In genomic region chr1:108199231-108199657, GRCh38 we compare ENCODE assay signal across 8 cellular contexts. TPM values are rescaled to one million over a fixed set of nuclear protein-coding genes. Genes with fewer than 3 reads are reported as not detected.
A peak's percentile ranks its signal among the peaks of the same experiment; 100 is the strongest.
DNase-seq lines count a peak whose midpoint lies in the region; ATAC-seq, FAIRE-seq and TF ChIP-seq lines count a peak whose summit lies in the region.

No MANE protein-coding gene starts in this region.

- H3K56ac ChIP-seq in H9 (ENCODE audit: insufficient read length, low read depth, low read length) (no peak overlapping the region), H1 (replicated peaks; ENCODE audit: insufficient read length, low read depth, low read length) (peak overlapping the region; percentile 33)

- H3K4me3 ChIP-seq in ACC112 (ENCODE audit: low read depth, low read length) (peak overlapping the region; percentile 100), H1 (ENCODE audit: extremely low read depth in 1 of 4, insufficient read depth in 2 of 4, low read depth in 3 of 4, low read length in 4 of 4) (peak overlapping the region; percentile 77 to 94 (median 83)), mesenchymal stem cell (ENCODE audit: insufficient read depth in 1 of 2, low read depth in 1 of 2, low read length in 2 of 2) (peak overlapping the region; percentile 84 to 87)

- no peak for FAIRE-seq in H1 (lab: Jason Lieb, UNC)
- no peak for FAIRE-seq in urothelium cell line (lab: Jason Lieb, UNC)

- TF ChIP-seq RAD21 in H1 (IDR thresholded peaks at IDR 0.05 in 1 of 2, conservative IDR thresholded peaks at IDR 0.05 in 1 of 2; ENCODE audit: low read depth in 2 of 2, low read length in 2 of 2), result no peak

- H3K4me3 Mint-ChIP-seq in H9, result peak overlapping the region; percentile 87 to 89

- H2AFZ ChIP-seq in ACC112 (ENCODE audit: low read length, unreplicated experiment) (peak overlapping the region; percentile 97), H9 (ENCODE audit: low read length) (no peak overlapping the region), H1 (ENCODE audit: low read length) (no peak overlapping the region), mesenchymal stem cell (ENCODE audit: low read depth, low read length) (peak overlapping the region; percentile 14)

- no peaks in the 10 kb centered on the region for H3K9me3 ChIP-seq in H9 (ENCODE audit: control insufficient read depth, low read depth, low read length)
- no peaks in the 10 kb centered on the region for H3K9me3 ChIP-seq in H1 (ENCODE audit: insufficient read depth in 2 of 2, low read depth in 1 of 2, low read length in 1 of 2)
- peaks cover 4% of the 10 kb centered on the region for H3K9me3 ChIP-seq in mesenchymal stem cell (ENCODE audit: control insufficient read depth, low read length)

- H3K4me2 ChIP-seq in H9 (ENCODE audit: insufficient read depth, insufficient read length, low read length) (peak overlapping the region; percentile 64), H1 (ENCODE audit: insufficient read depth in 1 of 2, low read depth in 2 of 2, low read length in 2 of 2) (peak overlapping the region; percentile 67 to 78), mesenchymal stem cell (ENCODE audit: low read length, poor library complexity, severe bottlenecking) (peak overlapping the region; percentile 69)

- peaks cover 20 to 28% of the 10 kb centered on the region in 2 experiments for H3K4me1 Mint-ChIP-seq in H9

- H3K36me3 Mint-ChIP-seq in H9 (ENCODE audit: insufficient read depth in 1 of 3, low read depth in 3 of 3), result peaks cover 11 to 28% (median 17%) of the 10 kb centered on the region in 3 experiments; a peak in 5 of 7 replicates

- H3K23ac ChIP-seq in H9 (ENCODE audit: insufficient read length, low read depth, low read length) (no peak overlapping the region), H1 (ENCODE audit: insufficient read length) (no peak overlapping the region), mesenchymal stem cell (ENCODE audit: low read length in 2 of 2) (no peak overlapping the region)

- H4K8ac ChIP-seq in H9 (replicated peaks; ENCODE audit: insufficient read length, low read depth, low read length), result no peak overlapping the region
- H4K8ac ChIP-seq in H1 (ENCODE audit: extremely low read depth, insufficient read depth, low read length), result no peak overlapping the region
- no peak overlapping the region for H4K8ac ChIP-seq in mesenchymal stem cell (ENCODE audit: low read length)

- peaks cover 5% of the 10 kb centered on the region for H3K23me2 ChIP-seq in H9 (ENCODE audit: insufficient read length, low read depth, low read length, poor library complexity, severe bottlenecking)
- H3K23me2 ChIP-seq in H1 (ENCODE audit: low read depth, low read length), result peaks cover 6% of the 10 kb centered on the region; the same call in 1 of the 2 replicates

- H2BK20ac ChIP-seq in H9 (ENCODE audit: low read depth, low read length, poor library complexity, severe bottlenecking) (no peak overlapping the region), H1 (ENCODE audit: low read length) (no peak overlapping the region)

- H2BK15ac ChIP-seq in H9 (ENCODE audit: low read depth, low read length) (no peak overlapping the region), H1 (ENCODE audit: low read length) (no peak overlapping the region), mesenchymal stem cell (ENCODE audit: low read depth, poor library complexity, severe bottlenecking) (no peak overlapping the region)

- H3K9ac ChIP-seq in H9 (ENCODE audit: extremely low read depth, insufficient read length, low read length) (peak overlapping the region; percentile 68), H1 (replicated peaks in 1 of 4; ENCODE audit: extremely low read depth in 1 of 4, low read depth in 3 of 4, low read length in 3 of 4) (peak overlapping the region; percentile 13 to 83 (median 74); a peak in 4 of 7 replicates), mesenchymal stem cell (ENCODE audit: low read length) (peak overlapping the region; percentile 96)

- no CpG with 5 or more reads among the region's 9 CpGs for WGBS in H9 (ENCODE audit: extremely low coverage, insufficient read length, low lambda C conversion rate)
- WGBS in H1 (ENCODE audit: extremely low coverage in 1 of 2, insufficient coverage in 1 of 2, insufficient read length in 1 of 2, insufficient replicate concordance in 2 of 2, low coverage in 1 of 2, low lambda C conversion rate in 2 of 2, missing lambda C conversion rate in 1 of 2), 2 experiments, result 7% methylated on average over 9 of the region's 9 CpGs; no CpG with 5 or more reads in 1 of the 2 experiments
- under 1% methylated on average over 9 of the region's 9 CpGs for WGBS in mesenchymal stem cell

- H3K27me3 Mint-ChIP-seq in H9 (ENCODE audit: low read depth), result peaks cover 10% of the 10 kb centered on the region

- DNase-seq in H9, result no peak
- DNase-seq in RWPE1 (ENCODE audit: low spot score), result peak; percentile 59
- DNase-seq in H1 (ENCODE audit: low read depth in 1 of 2, low spot score in 2 of 2), result no peak
- peak; percentile 52 for DNase-seq in mesenchymal stem cell
- DNase-seq in urothelium cell line (ENCODE audit: low spot score), result peak; percentile 36

- H3K27me3 ChIP-seq in ACC112 (ENCODE audit: insufficient read depth, low read length) (no peaks in the 10 kb centered on the region), H9 (ENCODE audit: insufficient read depth, low read length) (0 out of 2 replicates have a peak, but pooled peaks cover 2% of the 10 kb centered on the region), H1 (replicated peaks in 1 of 4; ENCODE audit: control insufficient read depth in 3 of 4, extremely low read depth in 1 of 4, insufficient read depth in 3 of 4, low read length in 3 of 4) (no peaks in the 10 kb centered on the region), mesenchymal stem cell (ENCODE audit: control insufficient read depth in 1 of 2, insufficient read depth in 1 of 2, low read length in 2 of 2) (no peaks in the 10 kb centered on the region)

- H3K27ac ChIP-seq in ACC112 (ENCODE audit: low read depth, low read length), result peak overlapping the region; percentile 74
- H3K27ac ChIP-seq in H9 (ENCODE audit: insufficient read length, low read depth, low read length), result no peak overlapping the region
- peak overlapping the region; percentile 98 for H3K27ac ChIP-seq in RWPE1
- H3K27ac ChIP-seq in H1 (ENCODE audit: low read depth, low read length), result no peak overlapping the region
- peak overlapping the region; percentile 78 for H3K27ac ChIP-seq in mesenchymal stem cell (ENCODE audit: low read length, poor library complexity, severe bottlenecking)

- H4K91ac ChIP-seq in H9 (ENCODE audit: insufficient read length, low read depth, low read length) (no peak overlapping the region), H1 (replicated peaks; ENCODE audit: insufficient read length, low read length) (peak overlapping the region; percentile 3), mesenchymal stem cell (ENCODE audit: low read length) (no peak overlapping the region)

- no peak overlapping the region for H2BK5ac ChIP-seq in H9 (ENCODE audit: insufficient read length, low read length)
- no peak overlapping the region for H2BK5ac ChIP-seq in H1 (ENCODE audit: low read depth, low read length)
- peak overlapping the region; percentile 2 for H2BK5ac ChIP-seq in mesenchymal stem cell (ENCODE audit: low read depth, low read length, poor library complexity, severe bottlenecking)

- H3K36me3 ChIP-seq in ACC112 (ENCODE audit: insufficient read depth, low read length) (peaks cover 35% of the 10 kb centered on the region), H1 (ENCODE audit: control insufficient read depth in 2 of 4, insufficient read depth in 4 of 4, low read length in 3 of 4) (peaks cover 0 to 7% (median 1%) of the 10 kb centered on the region in 4 experiments; a peak in 3 of 8 replicates), mesenchymal stem cell (ENCODE audit: control insufficient read depth in 1 of 2, insufficient read depth in 2 of 2, low read depth in 1 of 2, low read length in 2 of 2) (peaks cover 6 to 37% of the 10 kb centered on the region in 2 experiments)

- H2AK5ac ChIP-seq in H9 (ENCODE audit: insufficient read length, low read length), result no peak overlapping the region
- H2AK5ac ChIP-seq in H1 (ENCODE audit: low read depth, low read length), result no peak overlapping the region
- no peak overlapping the region for H2AK5ac ChIP-seq in mesenchymal stem cell (ENCODE audit: low read length, severe bottlenecking)

- TF ChIP-seq CTCF in H9 (conservative IDR thresholded peaks at IDR 0.05), result no peak
- TF ChIP-seq CTCF in RWPE1 (conservative IDR thresholded peaks at IDR 0.05; ENCODE audit: low read depth), result no peak
- no peak for TF ChIP-seq CTCF in H1 (IDR thresholded peaks at IDR 0.05; ENCODE audit: control extremely low read depth in 1 of 3, insufficient read depth in 1 of 3, low read depth in 1 of 3, low read length in 3 of 3)

- POLR2A ChIA-PET in RWPE1 (lab: Yijun Ruan, JAX; ENCODE audit: low non-redundant PET) (no interaction called here), H1 (lab: Charles Lee; ENCODE audit: partially characterized antibody) (interaction anchor here (0.9 to 2.1 kb wide), 4 partner anchors 9 to 462 kb away, joined by 3 to 14 read pairs (median 3); partner anchors contain the start of gene HENMT1)

- H3K79me1 ChIP-seq in H9 (ENCODE audit: insufficient read depth, low read depth, low read length, poor library complexity, severe bottlenecking) (no peaks in the 10 kb centered on the region), H1 (ENCODE audit: low read depth, low read length) (peaks cover 8% of the 10 kb centered on the region), mesenchymal stem cell (replicated peaks; ENCODE audit: low read length, poor library complexity, severe bottlenecking) (peaks cover 2% of the 10 kb centered on the region)

- H4K20me1 ChIP-seq in H9 (ENCODE audit: control insufficient read depth, insufficient read depth, insufficient read length), result no peaks in the 10 kb centered on the region
- H4K20me1 ChIP-seq in H1 (replicated peaks in 1 of 2; ENCODE audit: control insufficient read depth in 1 of 2, insufficient read depth in 2 of 2, low read length in 2 of 2), result peaks cover 0 to 1% of the 10 kb centered on the region in 2 experiments

- peaks cover 0 to 5% of the 10 kb centered on the region in 2 experiments; a peak in 1 of 5 replicates for H3K9me3 Mint-ChIP-seq in H9

- no peak overlapping the region for H4K5ac ChIP-seq in H9 (ENCODE audit: insufficient read length, low read depth, low read length)
- H4K5ac ChIP-seq in H1 (ENCODE audit: insufficient read length, low read depth, low read length), result no peak overlapping the region

- no peak overlapping the region for H3T11ph ChIP-seq in H9 (ENCODE audit: low read length)

- peak; percentile 44 to 46; a peak in 2 of 3 replicates for TF ChIP-seq POLR2A in H1 (IDR thresholded peaks at IDR 0.05; ENCODE audit: control extremely low read depth in 1 of 2, low read depth in 2 of 2, low read length in 2 of 2)

- H3K79me2 ChIP-seq in ACC112 (ENCODE audit: control insufficient read depth, insufficient read depth, low read length, unreplicated experiment) (peaks cover 57% of the 10 kb centered on the region), H9 (ENCODE audit: insufficient read depth, low read length) (peaks cover 7% of the 10 kb centered on the region; the same call in 1 of the 2 replicates), H1 (ENCODE audit: control insufficient read depth in 1 of 2, insufficient read depth in 2 of 2, low read length in 2 of 2) (peaks cover 0 to 51% of the 10 kb centered on the region in 2 experiments; a peak in 2 of 4 replicates)

- H3K14ac ChIP-seq in H9 (ENCODE audit: insufficient read depth, low read length) (peak overlapping the region; percentile 50; the same call in 1 of the 2 replicates), H1 (ENCODE audit: insufficient read length) (no peak overlapping the region), mesenchymal stem cell (ENCODE audit: low read length in 2 of 2) (peak overlapping the region in 1 of 2 experiments; percentile 48)

- H3K4ac ChIP-seq in H9 (ENCODE audit: low read depth, low read length) (no peak overlapping the region; the same call in 1 of the 2 replicates), H1 (replicated peaks; ENCODE audit: insufficient read length, low read depth, low read length) (no peak overlapping the region), mesenchymal stem cell (ENCODE audit: low read depth in 1 of 2, low read length in 2 of 2) (peak overlapping the region in 1 of 2 experiments; percentile 83)

- no peak overlapping the region for H2BK12ac ChIP-seq in H9 (ENCODE audit: insufficient read length, low read depth, low read length)
- no peak overlapping the region for H2BK12ac ChIP-seq in H1 (ENCODE audit: low read depth, low read length)
- H2BK12ac ChIP-seq in mesenchymal stem cell (ENCODE audit: low read length in 2 of 2), result no peak overlapping the region

- H3K4me1 ChIP-seq in ACC112 (ENCODE audit: control insufficient read depth, insufficient read depth, low read length, unreplicated experiment) (peaks cover 18% of the 10 kb centered on the region), H9 (ENCODE audit: insufficient read depth, low read length) (peaks cover 7% of the 10 kb centered on the region), H1 (replicated peaks in 1 of 4; ENCODE audit: control insufficient read depth in 3 of 4, insufficient read depth in 4 of 4, low read length in 3 of 4) (peaks cover 0 to 6% (median 2%) of the 10 kb centered on the region in 4 experiments; a peak in 3 of 7 replicates), mesenchymal stem cell (ENCODE audit: control insufficient read depth, insufficient read depth, low read depth, low read length) (peaks cover 6% of the 10 kb centered on the region)

- H3K18ac ChIP-seq in H9 (ENCODE audit: insufficient read length, low read depth, low read length), result no peak overlapping the region
- peak overlapping the region; percentile 0 for H3K18ac ChIP-seq in H1 (ENCODE audit: extremely low read depth, low read length)
- H3K18ac ChIP-seq in mesenchymal stem cell (ENCODE audit: low read depth in 1 of 2, low read length in 2 of 2), result peak overlapping the region; percentile 40 to 93

- H2BK120ac ChIP-seq in H9 (ENCODE audit: low read depth, low read length, poor library complexity, severe bottlenecking), result no peak overlapping the region
- no peak overlapping the region for H2BK120ac ChIP-seq in H1 (replicated peaks; ENCODE audit: low read depth, low read length)
- H2BK120ac ChIP-seq in mesenchymal stem cell (ENCODE audit: low read depth, low read length), result peak overlapping the region; percentile 90

- TF ChIP-seq EP300 in H1 (IDR thresholded peaks at IDR 0.05; ENCODE audit: borderline replicate concordance in 1 of 2, low read depth in 2 of 2, low read length in 2 of 2), result 0 out of 3 replicates have a peak, but pooled peaks of 1 of the 2 experiments have one; percentile 10

- ATAC-seq in HG03135 (IDR thresholded peaks at IDR 0.05; ENCODE audit: unreplicated experiment), result no peak
- no peak for ATAC-seq in HG02571 (IDR thresholded peaks at IDR 0.05; ENCODE audit: unreplicated experiment)

- CTCF ChIA-PET in RWPE1 (lab: Yijun Ruan, JAX) (no interaction called here), H1 (lab: Charles Lee; ENCODE audit: partially characterized antibody) (interaction anchor here (1.5 to 1.8 kb wide), 2 partner anchors 129 to 445 kb away, joined by 3 to 5 read pairs; no protein-coding TSS in a partner anchor)

- peak overlapping the region in 1 of 3 experiments; percentile 92; a peak in 1 of 7 replicates for H3K27ac Mint-ChIP-seq in H9

RNA-seq across cellular contexts. Expression of gene SLC25A24, which starts 0.9 kb away (rescaled TPM):
- total RNA-seq in H9 (2021), result 35.1 and 35.9 TPM in 2 replicates
- total RNA-seq in H1 (2021; fragmentation: NEBNext Ultra II Directional; extraction: Animal tissue kit (Norgen Biotek cat#: 25700)), result 36.8 and 40.6 TPM in 2 replicates
- polyA plus RNA-seq in H1 (2011; rRNA removed), result 8.9 and 13.6 TPM in 2 replicates
- 16.5 TPM for polyA plus RNA-seq in H1 (2011; cell fraction: cytosol; rRNA removed)
- polyA plus RNA-seq in H1 (2011; cell fraction: nucleus; rRNA removed), result 5.0 TPM
- 12.5 to 25.4 TPM (median 16.1 TPM) in 4 replicates for polyA plus RNA-seq in H1 (2012, experiment 1 of 2)
- 2.9 TPM for polyA plus RNA-seq in H1 (2012, experiment 2 of 2)
- 29.5 TPM for polyA plus RNA-seq in H1 (2013, experiment 1 of 2)
- polyA plus RNA-seq in H1 (2013, experiment 2 of 2), result 29.2 TPM
- 17.6 and 23.4 TPM in 2 replicates for polyA minus RNA-seq in H1 (2011; rRNA and poly(A)+ RNA removed)
- polyA minus RNA-seq in H1 (2011; cell fraction: cytosol; rRNA and poly(A)+ RNA removed), result 18.9 TPM
- polyA minus RNA-seq in H1 (2011; cell fraction: nucleus; rRNA and poly(A)+ RNA removed), result 31.3 TPM
- 47.0 TPM for polyA plus RNA-seq in mesenchymal stem cell (2013, experiment 1 of 2)
- 50.5 TPM for polyA plus RNA-seq in mesenchymal stem cell (2013, experiment 2 of 2)

RNA-seq across cellular contexts. Expression of gene NBPF4, which starts 44.6 kb away (rescaled TPM):
- total RNA-seq in H9 (2021), result not detected in 2 replicates
- total RNA-seq in H1 (2021; fragmentation: NEBNext Ultra II Directional; extraction: Animal tissue kit (Norgen Biotek cat#: 25700)), result not detected in 2 replicates
- not detected in 2 replicates for polyA plus RNA-seq in H1 (2011; rRNA removed)
- not detected for polyA plus RNA-seq in H1 (2011; cell fraction: cytosol; rRNA removed)
- polyA plus RNA-seq in H1 (2011; cell fraction: nucleus; rRNA removed), result not detected
- not detected in 4 replicates for polyA plus RNA-seq in H1 (2012, experiment 1 of 2)
- polyA plus RNA-seq in H1 (2012, experiment 2 of 2), result not detected
- polyA plus RNA-seq in H1 (2013, experiment 1 of 2), result not detected
- not detected for polyA plus RNA-seq in H1 (2013, experiment 2 of 2)
- polyA minus RNA-seq in H1 (2011; rRNA and poly(A)+ RNA removed), result not detected in 2 replicates
- not detected for polyA minus RNA-seq in H1 (2011; cell fraction: cytosol; rRNA and poly(A)+ RNA removed)
- polyA minus RNA-seq in H1 (2011; cell fraction: nucleus; rRNA and poly(A)+ RNA removed), result not detected
- polyA plus RNA-seq in mesenchymal stem cell (2013, experiment 1 of 2), result not detected
- polyA plus RNA-seq in mesenchymal stem cell (2013, experiment 2 of 2), result not detected

Comparison
In these comparisons a context has a peak if more than half of its experiments do, and no peak if none do; other contexts are left out.
1. H2AFZ ChIP-seq: peak in ACC112 (single experiment) and mesenchymal stem cell (single experiment); none in H9 (single experiment) and H1 (single experiment).
2. H3K27ac ChIP-seq: peak in ACC112 (single experiment), RWPE1 (single experiment) and mesenchymal stem cell (single experiment); none in H9 (single experiment) and H1 (single experiment).
3. DNase-seq: peak in RWPE1 (single experiment), mesenchymal stem cell (single experiment) and urothelium cell line (single experiment); none in H9 (single experiment) and H1 (0 of 2).
4. Peak in every context shown above with its lines, with median percentiles within 50 percentile points of each other: H3K4me3 ChIP-seq, H3K4me2 ChIP-seq and H3K9ac ChIP-seq.